1 cellular context compared by ENCODE assay signal in the genomic region with DNA sequence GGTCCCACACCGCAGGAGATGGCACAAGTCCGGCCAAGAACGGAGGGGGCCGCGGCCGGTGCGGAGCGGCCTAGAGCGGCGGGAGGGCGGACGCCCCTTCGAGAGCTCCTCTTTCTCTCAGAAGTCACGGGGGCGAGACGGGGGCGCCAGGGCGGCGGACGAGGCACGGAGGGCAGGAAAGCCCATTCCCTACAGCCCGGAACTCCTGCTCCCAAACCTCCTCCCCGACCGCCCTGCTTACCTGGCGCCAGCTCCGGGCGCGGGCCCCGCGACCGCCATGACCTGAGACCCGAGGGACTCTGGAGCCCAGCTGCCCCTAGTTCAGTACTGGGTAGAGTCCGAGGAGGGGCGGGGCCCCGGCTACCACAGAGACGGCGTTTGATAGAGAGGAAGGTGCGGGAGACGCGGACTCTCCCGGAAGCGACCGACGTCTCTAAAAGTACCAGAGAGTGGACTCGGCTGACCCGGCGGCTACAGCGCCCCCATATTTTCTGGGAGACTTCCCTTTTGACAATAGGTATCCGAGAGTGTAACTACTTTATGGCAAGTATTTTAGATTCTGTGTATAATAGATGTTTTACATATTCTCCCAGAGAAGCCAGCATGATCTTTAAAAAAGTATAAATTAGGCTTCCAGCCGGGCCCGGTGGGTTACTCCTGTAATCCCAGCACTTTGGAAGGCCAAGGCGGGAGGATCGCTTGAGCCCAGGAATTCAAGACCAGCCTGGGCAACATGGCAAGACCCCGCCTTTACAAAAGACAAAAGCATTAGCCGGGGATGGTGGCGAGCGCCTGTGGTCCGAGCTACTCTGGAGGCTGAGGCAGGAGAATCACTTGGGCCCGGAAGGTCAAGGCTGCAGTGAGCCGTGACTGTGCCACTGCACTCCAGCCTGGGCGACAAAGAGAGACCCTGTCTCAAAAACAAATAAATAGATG.
TF ChIP-seq lines count a peak whose summit lies in the region.

TSS of gene ABCD4 (minus strand) at position 301 of the 936 bp plus-strand sequence. CDS start at position 279, 22 bp downstream.

TF ChIP-seq in GM12878, 131 proteins besides CTCF, POLR2A, EP300 and RAD21 (continued from another document):
- TF ChIP-seq, protein P1, sequence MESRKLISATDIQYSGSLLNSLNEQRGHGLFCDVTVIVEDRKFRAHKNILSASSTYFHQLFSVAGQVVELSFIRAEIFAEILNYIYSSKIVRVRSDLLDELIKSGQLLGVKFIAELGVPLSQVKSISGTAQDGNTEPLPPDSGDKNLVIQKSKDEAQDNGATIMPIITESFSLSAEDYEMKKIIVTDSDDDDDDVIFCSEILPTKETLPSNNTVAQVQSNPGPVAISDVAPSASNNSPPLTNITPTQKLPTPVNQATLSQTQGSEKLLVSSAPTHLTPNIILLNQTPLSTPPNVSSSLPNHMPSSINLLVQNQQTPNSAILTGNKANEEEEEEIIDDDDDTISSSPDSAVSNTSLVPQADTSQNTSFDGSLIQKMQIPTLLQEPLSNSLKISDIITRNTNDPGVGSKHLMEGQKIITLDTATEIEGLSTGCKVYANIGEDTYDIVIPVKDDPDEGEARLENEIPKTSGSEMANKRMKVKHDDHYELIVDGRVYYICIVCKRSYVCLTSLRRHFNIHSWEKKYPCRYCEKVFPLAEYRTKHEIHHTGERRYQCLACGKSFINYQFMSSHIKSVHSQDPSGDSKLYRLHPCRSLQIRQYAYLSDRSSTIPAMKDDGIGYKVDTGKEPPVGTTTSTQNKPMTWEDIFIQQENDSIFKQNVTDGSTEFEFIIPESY (IDR thresholded peaks at IDR 0.05), result no peak
- no peak for TF ChIP-seq SREBF1 (IDR thresholded peaks at IDR 0.05; ENCODE audit: low read length)
- TF ChIP-seq SREBF2 (IDR thresholded peaks at IDR 0.05; ENCODE audit: low read length), result no peak
- TF ChIP-seq CBX3 (IDR thresholded peaks at IDR 0.05; ENCODE audit: borderline replicate concordance, low read depth), result no peak
- no peak for TF ChIP-seq MEF2A (IDR thresholded peaks at IDR 0.05; ENCODE audit: insufficient read depth, low read depth, low read length)
- TF ChIP-seq MYB (IDR thresholded peaks at IDR 0.05; ENCODE audit: borderline replicate concordance, low read depth, low read length), result no peak
- no peak for TF ChIP-seq ZNF384 (IDR thresholded peaks at IDR 0.05; ENCODE audit: borderline replicate concordance, low read depth, low read length)
- TF ChIP-seq, protein P2, sequence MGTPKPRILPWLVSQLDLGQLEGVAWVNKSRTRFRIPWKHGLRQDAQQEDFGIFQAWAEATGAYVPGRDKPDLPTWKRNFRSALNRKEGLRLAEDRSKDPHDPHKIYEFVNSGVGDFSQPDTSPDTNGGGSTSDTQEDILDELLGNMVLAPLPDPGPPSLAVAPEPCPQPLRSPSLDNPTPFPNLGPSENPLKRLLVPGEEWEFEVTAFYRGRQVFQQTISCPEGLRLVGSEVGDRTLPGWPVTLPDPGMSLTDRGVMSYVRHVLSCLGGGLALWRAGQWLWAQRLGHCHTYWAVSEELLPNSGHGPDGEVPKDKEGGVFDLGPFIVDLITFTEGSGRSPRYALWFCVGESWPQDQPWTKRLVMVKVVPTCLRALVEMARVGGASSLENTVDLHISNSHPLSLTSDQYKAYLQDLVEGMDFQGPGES (IDR thresholded peaks at IDR 0.05), result no peak
- peak; percentile 70 for TF ChIP-seq CREB1 (IDR thresholded peaks at IDR 0.05; ENCODE audit: low read depth)
- no peak for TF ChIP-seq HDAC2 (IDR thresholded peaks at IDR 0.05)
- TF ChIP-seq KAT2A (conservative IDR thresholded peaks at IDR 0.05; ENCODE audit: control insufficient read depth, low read depth, low read length), result no peak
- TF ChIP-seq, protein P3, sequence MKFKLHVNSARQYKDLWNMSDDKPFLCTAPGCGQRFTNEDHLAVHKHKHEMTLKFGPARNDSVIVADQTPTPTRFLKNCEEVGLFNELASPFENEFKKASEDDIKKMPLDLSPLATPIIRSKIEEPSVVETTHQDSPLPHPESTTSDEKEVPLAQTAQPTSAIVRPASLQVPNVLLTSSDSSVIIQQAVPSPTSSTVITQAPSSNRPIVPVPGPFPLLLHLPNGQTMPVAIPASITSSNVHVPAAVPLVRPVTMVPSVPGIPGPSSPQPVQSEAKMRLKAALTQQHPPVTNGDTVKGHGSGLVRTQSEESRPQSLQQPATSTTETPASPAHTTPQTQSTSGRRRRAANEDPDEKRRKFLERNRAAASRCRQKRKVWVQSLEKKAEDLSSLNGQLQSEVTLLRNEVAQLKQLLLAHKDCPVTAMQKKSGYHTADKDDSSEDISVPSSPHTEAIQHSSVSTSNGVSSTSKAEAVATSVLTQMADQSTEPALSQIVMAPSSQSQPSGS (IDR thresholded peaks at IDR 0.05; ENCODE audit: low read length), result no peak
- TF ChIP-seq SIN3A (IDR thresholded peaks at IDR 0.05; ENCODE audit: low read depth, low read length), result peak; percentile 72; the same call in 1 of the 2 replicates
- no peak for TF ChIP-seq CUX1 (IDR thresholded peaks at IDR 0.05; ENCODE audit: insufficient replicate concordance, low read depth, low read length)
- TF ChIP-seq SP1 (IDR thresholded peaks at IDR 0.05; ENCODE audit: low read depth, low read length), result peak; percentile 24
- TF ChIP-seq RUNX3 (IDR thresholded peaks at IDR 0.05; ENCODE audit: low read length), result peak; percentile 21; the same call in 1 of the 2 replicates
- peak; percentile 34 to 45; a peak in 2 of 4 replicates for TF ChIP-seq BHLHE40 (IDR thresholded peaks at IDR 0.05; ENCODE audit: borderline replicate concordance in 1 of 2, low read depth in 2 of 2, low read length in 1 of 2)
- no peak for TF ChIP-seq JUND (IDR thresholded peaks at IDR 0.05; ENCODE audit: low read depth, low read length)
- TF ChIP-seq, protein P4, sequence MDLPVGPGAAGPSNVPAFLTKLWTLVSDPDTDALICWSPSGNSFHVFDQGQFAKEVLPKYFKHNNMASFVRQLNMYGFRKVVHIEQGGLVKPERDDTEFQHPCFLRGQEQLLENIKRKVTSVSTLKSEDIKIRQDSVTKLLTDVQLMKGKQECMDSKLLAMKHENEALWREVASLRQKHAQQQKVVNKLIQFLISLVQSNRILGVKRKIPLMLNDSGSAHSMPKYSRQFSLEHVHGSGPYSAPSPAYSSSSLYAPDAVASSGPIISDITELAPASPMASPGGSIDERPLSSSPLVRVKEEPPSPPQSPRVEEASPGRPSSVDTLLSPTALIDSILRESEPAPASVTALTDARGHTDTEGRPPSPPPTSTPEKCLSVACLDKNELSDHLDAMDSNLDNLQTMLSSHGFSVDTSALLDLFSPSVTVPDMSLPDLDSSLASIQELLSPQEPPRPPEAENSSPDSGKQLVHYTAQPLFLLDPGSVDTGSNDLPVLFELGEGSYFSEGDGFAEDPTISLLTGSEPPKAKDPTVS (IDR thresholded peaks at IDR 0.05; ENCODE audit: low read depth, low read length), result 0 out of 2 replicates have a peak, but pooled peaks have one; percentile 3
- TF ChIP-seq EGR1 (IDR thresholded peaks at IDR 0.05; ENCODE audit: borderline replicate concordance in 1 of 2, low read depth in 2 of 2, low read length in 2 of 2), result peak in 1 of 2 experiments; percentile 46; a peak in 1 of 3 replicates
- no peak for TF ChIP-seq STAT1 (conservative IDR thresholded peaks at IDR 0.05)
- TF ChIP-seq SPI1 (IDR thresholded peaks at IDR 0.05; ENCODE audit: borderline replicate concordance, insufficient read depth, low read depth, low read length), result peak; percentile 54; the same call in 1 of the 2 replicates
- TF ChIP-seq, protein P5, sequence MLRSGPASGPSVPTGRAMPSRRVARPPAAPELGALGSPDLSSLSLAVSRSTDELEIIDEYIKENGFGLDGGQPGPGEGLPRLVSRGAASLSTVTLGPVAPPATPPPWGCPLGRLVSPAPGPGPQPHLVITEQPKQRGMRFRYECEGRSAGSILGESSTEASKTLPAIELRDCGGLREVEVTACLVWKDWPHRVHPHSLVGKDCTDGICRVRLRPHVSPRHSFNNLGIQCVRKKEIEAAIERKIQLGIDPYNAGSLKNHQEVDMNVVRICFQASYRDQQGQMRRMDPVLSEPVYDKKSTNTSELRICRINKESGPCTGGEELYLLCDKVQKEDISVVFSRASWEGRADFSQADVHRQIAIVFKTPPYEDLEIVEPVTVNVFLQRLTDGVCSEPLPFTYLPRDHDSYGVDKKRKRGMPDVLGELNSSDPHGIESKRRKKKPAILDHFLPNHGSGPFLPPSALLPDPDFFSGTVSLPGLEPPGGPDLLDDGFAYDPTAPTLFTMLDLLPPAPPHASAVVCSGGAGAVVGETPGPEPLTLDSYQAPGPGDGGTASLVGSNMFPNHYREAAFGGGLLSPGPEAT (IDR thresholded peaks at IDR 0.05; ENCODE audit: low read depth), result peak; percentile 28; the same call in 1 of the 2 replicates
- TF ChIP-seq ATF3 (IDR thresholded peaks at IDR 0.05; ENCODE audit: borderline replicate concordance, extremely low read depth, low read depth, low read length), result no peak
